ENCODE assay signal across 2 cellular contexts in genomic region chr21:46662765-46663500, GRCh38.
TF ChIP-seq lines count a peak whose summit lies in the region.

No MANE protein-coding gene starts in this region.

TF ChIP-seq in IMR-90, 13 proteins besides CTCF, POLR2A, EP300 and RAD21:
- TF ChIP-seq SMC3 (IDR thresholded peaks at IDR 0.05; ENCODE audit: low read depth, low read length) (no peak), NFE2L2 (IDR thresholded peaks at IDR 0.05; ENCODE audit: low read depth, low read length) (no peak), BHLHE40 (IDR thresholded peaks at IDR 0.05; ENCODE audit: low read depth, low read length) (no peak), MAFK (IDR thresholded peaks at IDR 0.05; ENCODE audit: low read depth, low read length) (no peak), CHD1 (IDR thresholded peaks at IDR 0.05; ENCODE audit: low read depth, low read length) (no peak), USF2 (IDR thresholded peaks at IDR 0.05; ENCODE audit: low read depth, low read length) (no peak), RCOR1 (IDR thresholded peaks at IDR 0.05; ENCODE audit: insufficient replicate concordance, low read length) (no peak), CEBPB (IDR thresholded peaks at IDR 0.05; ENCODE audit: low read depth, low read length) (no peak), MAZ (IDR thresholded peaks at IDR 0.05; ENCODE audit: borderline replicate concordance, low read depth, low read length) (no peak), FOS (IDR thresholded peaks at IDR 0.05; ENCODE audit: low read depth, low read length) (no peak), ELK1 (IDR thresholded peaks at IDR 0.05; ENCODE audit: borderline replicate concordance, low read depth, low read length) (no peak), MXI1 (IDR thresholded peaks at IDR 0.05; ENCODE audit: borderline replicate concordance, low read depth, low read length) (no peak), RFX5 (IDR thresholded peaks at IDR 0.05; ENCODE audit: low read depth, low read length) (no peak)

TF ChIP-seq in K562, 482 proteins besides CTCF, POLR2A, EP300 and RAD21:
- TF ChIP-seq ZKSCAN8 (CRISPR knock-in tag; IDR thresholded peaks at IDR 0.05), result no peak
- TF ChIP-seq MECOM (CRISPR knock-in tag; IDR thresholded peaks at IDR 0.05), result no peak
- no peak for TF ChIP-seq HDGF (IDR thresholded peaks at IDR 0.05)
- TF ChIP-seq MED1 (CRISPR knock-in tag; IDR thresholded peaks at IDR 0.05; ENCODE audit: borderline replicate concordance), result no peak
- no peak for TF ChIP-seq HINFP (tag; conservative IDR thresholded peaks at IDR 0.05; ENCODE audit: low read depth)
- no peak for TF ChIP-seq TRIM24 (IDR thresholded peaks at IDR 0.05)
- TF ChIP-seq ZSCAN29 (IDR thresholded peaks at IDR 0.05), result no peak
